ENCODE assay signal across 15 cellular contexts in the genomic region with DNA sequence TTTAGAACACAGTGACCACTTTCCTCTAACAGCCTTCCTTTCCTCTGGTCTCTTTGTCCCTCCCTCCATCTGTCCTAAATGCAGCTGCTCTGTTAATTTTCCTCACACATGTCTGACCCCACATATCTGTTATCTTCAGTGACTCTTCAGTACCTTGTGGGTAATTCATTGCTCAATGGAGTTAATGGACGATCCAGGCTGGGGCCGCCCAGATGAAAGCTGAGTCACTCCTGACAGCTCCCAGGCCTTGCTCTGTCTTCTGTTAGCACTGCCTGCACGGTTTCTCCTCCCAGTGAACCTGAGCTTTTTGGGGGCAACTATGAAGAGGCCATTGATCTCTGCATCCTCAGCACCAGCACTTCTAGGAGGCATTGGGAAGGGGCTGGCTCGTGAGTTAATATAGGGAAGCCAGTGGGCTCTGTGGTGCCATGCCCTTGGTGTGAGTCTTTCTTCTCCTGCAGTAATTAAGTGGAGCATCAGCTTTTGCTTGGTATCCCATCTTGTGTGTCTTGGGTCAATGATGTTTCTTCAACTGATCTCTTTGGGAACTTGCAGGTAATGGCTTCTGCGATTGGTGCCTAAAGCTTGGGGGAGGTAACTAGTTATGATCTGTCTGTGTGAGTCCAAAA.
A peak's percentile ranks its signal among the peaks of the same experiment; 100 is the strongest.
DNase-seq lines count a peak whose midpoint lies in the region; ATAC-seq and TF ChIP-seq lines count a peak whose summit lies in the region.
"Had no signal": no experiment of that assay in that cellular context is flagged by ENCODE, and none has a peak within 500 bp of the region (broad histone marks: within the 10 kb centered on the region; RNA-seq: fewer than 3 reads in every experiment).

No MANE protein-coding gene starts in this region.

- CTCF ChIA-PET in MCF 10A (lab: Yijun Ruan, JAX): no interaction called here
- CTCF ChIA-PET in OCI-LY7 (lab: Charles Lee; ENCODE audit: unreplicated experiment): interaction anchor here (0.5 kb wide), 1 partner anchor 23 kb away, joined by 4 read pairs; no protein-coding TSS in a partner anchor
- CTCF ChIA-PET in activated naive CD4-positive, alpha-beta T cell treated with anti-CD3 and anti-CD28 coated beads for 36 hours (lab: Charles Lee): interaction anchor here (0.7 kb wide), 1 partner anchor 180 kb away, joined by 3 read pairs; no protein-coding TSS in a partner anchor

- no peaks in the 10 kb centered on the region for H3K27me3 Mint-ChIP-seq in MCF 10A (ENCODE audit: insufficient read depth, unreplicated experiment)
- peaks cover 10% of the 10 kb centered on the region for H3K27me3 Mint-ChIP-seq in activated naive CD4-positive, alpha-beta T cell treated with anti-CD3 and anti-CD28 coated beads for 36 hours (ENCODE audit: low read depth)

- no peak overlapping the region for H3K4me2 ChIP-seq in OCI-LY7 (ENCODE audit: low read length)

- H3K4me3 ChIP-seq in breast epithelium: no peak overlapping the region
- H3K4me3 ChIP-seq in RWPE2 (ENCODE audit: severe bottlenecking): no peak overlapping the region
- no peak overlapping the region for H3K4me3 ChIP-seq in fibroblast of villous mesenchyme (ENCODE audit: low read depth, low read length)
- no peak overlapping the region for H3K4me3 ChIP-seq in OCI-LY7 (ENCODE audit: low read depth, low read length, poor library complexity, severe bottlenecking)
- H3K4me3 ChIP-seq: thoracic aorta had no signal

- intact Hi-C loops in MCF 10A (cut with micrococcal nuclease): no loop called here
- intact Hi-C loops in breast epithelium (cut with DNase I; ENCODE audit: low total_unique reads): no loop called here
- intact Hi-C loops in OCI-LY7 (cut with micrococcal nuclease; ENCODE audit: unreplicated experiment): loop anchor here (5.0 to 10.0 kb wide), 2 partner anchors 57 to 790 kb away; a partner anchor contains a TSS
- intact Hi-C loops in activated naive CD4-positive, alpha-beta T cell treated with anti-CD3 and anti-CD28 coated beads for 36 hours (cut with micrococcal nuclease): no loop called here

- POLR2A ChIA-PET in MCF 10A (lab: Yijun Ruan, JAX): interaction anchor here (0.5 to 0.8 kb wide), 3 partner anchors 10 to 130 kb away, joined by 3 read pairs; no protein-coding TSS in a partner anchor
- POLR2A ChIA-PET in OCI-LY7 (lab: Charles Lee): no interaction called here

- DNase-seq in MCF 10A (ENCODE audit: unreplicated experiment): peak; percentile 71
- no peak for DNase-seq in breast epithelium (ENCODE audit: low spot score in 2 of 2)
- DNase-seq in RWPE2 (ENCODE audit: low spot score): no peak
- DNase-seq in fibroblast of villous mesenchyme (ENCODE audit: low read depth): peak; percentile 82
- DNase-seq in DMS 273 (lab: John Stamatoyannopoulos, UW; ENCODE audit: unreplicated experiment): no peak
- DNase-seq in OCI-LY7 (ENCODE audit: low spot score): no peak
- DNase-seq in activated naive CD4-positive, alpha-beta T cell treated with anti-CD3 and anti-CD28 coated beads for 36 hours: no peak
- DNase-seq: 8988T; activated CD4-positive, CD25-positive, alpha-beta regulatory T cell treated with anti-CD3 and anti-CD28 coated beads, Interleukin-2, amount 50 U/mL, for 72 hours; DMS53; natural killer cell; NCI-H345; small intestine had no signal

- H4K20me1 ChIP-seq in OCI-LY7 (ENCODE audit: insufficient read depth, low read length): no peaks in the 10 kb centered on the region

- TF ChIP-seq CTCF in MCF 10A (IDR thresholded peaks at IDR 0.05; ENCODE audit: unreplicated experiment) (no peak), breast epithelium (IDR thresholded peaks at IDR 0.05) (no peak), RWPE2 (IDR thresholded peaks at IDR 0.05; ENCODE audit: poor library complexity, severe bottlenecking) (no peak), fibroblast of villous mesenchyme (IDR thresholded peaks at IDR 0.05; ENCODE audit: insufficient read depth, low read depth, low read length) (no peak), OCI-LY7 (conservative IDR thresholded peaks at IDR 0.05; ENCODE audit: low read length) (no peak)

- H3K9me2 ChIP-seq in OCI-LY7 (ENCODE audit: insufficient read depth, low read length): no peaks in the 10 kb centered on the region

- no peak overlapping the region for H2AFZ ChIP-seq in OCI-LY7 (ENCODE audit: low read length)

- H3K27me3 ChIP-seq in breast epithelium (no peaks in the 10 kb centered on the region), RWPE2 (ENCODE audit: insufficient read depth, poor library complexity, severe bottlenecking) (no peaks in the 10 kb centered on the region)

- no peak for TF ChIP-seq POLR2A in breast epithelium (IDR thresholded peaks at IDR 0.05)

- H3K4me3 Mint-ChIP-seq in MCF 10A (ENCODE audit: unreplicated experiment): no peak overlapping the region
- H3K4me3 Mint-ChIP-seq in activated naive CD4-positive, alpha-beta T cell treated with anti-CD3 and anti-CD28 coated beads for 36 hours: no peak overlapping the region
- H3K4me3 Mint-ChIP-seq: natural killer cell had no signal

- H3K4me1 ChIP-seq in breast epithelium (no peaks in the 10 kb centered on the region), RWPE2 (ENCODE audit: insufficient read depth, poor library complexity, severe bottlenecking) (no peaks in the 10 kb centered on the region), OCI-LY7 (ENCODE audit: insufficient read depth, low read length, poor library complexity, severe bottlenecking) (no peaks in the 10 kb centered on the region)

- no peaks in the 10 kb centered on the region for H3K36me3 Mint-ChIP-seq in MCF 10A (ENCODE audit: insufficient read depth, unreplicated experiment)
- no peaks in the 10 kb centered on the region for H3K36me3 Mint-ChIP-seq in activated naive CD4-positive, alpha-beta T cell treated with anti-CD3 and anti-CD28 coated beads for 36 hours (ENCODE audit: low read depth)
- H3K36me3 Mint-ChIP-seq: natural killer cell had no signal

- no peaks in the 10 kb centered on the region for H3K9me3 Mint-ChIP-seq in MCF 10A (ENCODE audit: unreplicated experiment)
- peaks cover 3% of the 10 kb centered on the region for H3K9me3 Mint-ChIP-seq in activated naive CD4-positive, alpha-beta T cell treated with anti-CD3 and anti-CD28 coated beads for 36 hours
- H3K9me3 Mint-ChIP-seq: natural killer cell had no signal

- BruUV-seq in MCF 10A (replicated peaks; lab: Mats Ljungman, UMichigan): no TSS peak
- no TSS peak for BruUV-seq in OCI-LY7 (replicated peaks; lab: Mats Ljungman, UMichigan)

- no peaks in the 10 kb centered on the region for H3K79me2 ChIP-seq in OCI-LY7 (ENCODE audit: insufficient read depth, low read depth, low read length)

- H3K36me3 ChIP-seq in breast epithelium: no peaks in the 10 kb centered on the region
- no peaks in the 10 kb centered on the region for H3K36me3 ChIP-seq in RWPE2 (ENCODE audit: low read depth)
- H3K36me3 ChIP-seq in OCI-LY7 (ENCODE audit: insufficient read depth, low read length): no peaks in the 10 kb centered on the region
- H3K36me3 ChIP-seq: thoracic aorta had no signal

- H3K27ac Mint-ChIP-seq in MCF 10A (ENCODE audit: low read depth, unreplicated experiment): no peak overlapping the region
- H3K27ac Mint-ChIP-seq in activated naive CD4-positive, alpha-beta T cell treated with anti-CD3 and anti-CD28 coated beads for 36 hours: no peak overlapping the region
- H3K27ac Mint-ChIP-seq: natural killer cell had no signal

- peaks cover 10% of the 10 kb centered on the region for H3K4me1 Mint-ChIP-seq in MCF 10A (ENCODE audit: insufficient read depth, unreplicated experiment)
- H3K4me1 Mint-ChIP-seq in activated naive CD4-positive, alpha-beta T cell treated with anti-CD3 and anti-CD28 coated beads for 36 hours (ENCODE audit: low read depth): no peaks in the 10 kb centered on the region
- H3K4me1 Mint-ChIP-seq: natural killer cell had no signal

- H3K27ac ChIP-seq in breast epithelium: no peak overlapping the region
- H3K27ac ChIP-seq in RWPE2 (ENCODE audit: poor library complexity, severe bottlenecking): no peak overlapping the region
- no peak overlapping the region for H3K27ac ChIP-seq in OCI-LY7 (ENCODE audit: low read depth, low read length, poor library complexity, severe bottlenecking)
- H3K27ac ChIP-seq: thoracic aorta had no signal

- peak; percentile 94 for ATAC-seq in RWPE2 (ENCODE audit: low read depth)
- ATAC-seq in HG03135 (IDR thresholded peaks at IDR 0.05; ENCODE audit: unreplicated experiment): no peak
- ATAC-seq: natural killer cell had no signal

- H3K9me3 ChIP-seq in breast epithelium (no peaks in the 10 kb centered on the region), RWPE2 (ENCODE audit: severe bottlenecking) (no peaks in the 10 kb centered on the region), OCI-LY7 (ENCODE audit: low read length) (no peaks in the 10 kb centered on the region)
- H3K9me3 ChIP-seq: thoracic aorta had no signal

Comparison
In these comparisons a context has a peak if more than half of its experiments do, and no peak if none do; other contexts are left out.
1. DNase-seq: peak in MCF 10A (single experiment) and fibroblast of villous mesenchyme (single experiment); none in breast epithelium (0 of 2), RWPE2 (single experiment), DMS 273 (single experiment), OCI-LY7 (single experiment) and activated naive CD4-positive, alpha-beta T cell treated with anti-CD3 and anti-CD28 coated beads for 36 hours (single experiment).